Comparison of ENCODE assay signal across 28 cellular contexts in genomic region chr2:23631391-23631790, GRCh38.
"Had no signal": no experiment of that assay in that cellular context is flagged by ENCODE, and none has a peak within 500 bp of the region (broad histone marks: within the 10 kb centered on the region; RNA-seq: fewer than 3 reads in every experiment).

No MANE protein-coding gene starts in this region.

- H3K4me2 ChIP-seq: hepatocyte, smooth muscle cell had no signal

- H3K36me3 ChIP-seq: heart right ventricle, pancreas, right atrium auricular region, right lobe of liver, stomach, thyroid gland, transverse colon, upper lobe of left lung, vagina had no signal

- H3K4me1 ChIP-seq: pancreas, psoas muscle, right lobe of liver, testis, thyroid gland, transverse colon, vagina had no signal

- H2AFZ ChIP-seq: hepatocyte had no signal

- H3K27ac Mint-ChIP-seq: mesothelial cell of epicardium; naive B cell; natural killer cell; stimulated activated naive B cell treated with anti-CD40 and anti-IgM and Interleukin-4, amounts not matched to agents 10 μg/mL and 1 μg/mL and 100 μg/mL, for 72 hours had no signal

- H3K9me3 Mint-ChIP-seq: mesothelial cell of epicardium; natural killer cell; stimulated activated naive B cell treated with anti-CD40 and anti-IgM and Interleukin-4, amounts not matched to agents 10 μg/mL and 1 μg/mL and 100 μg/mL, for 72 hours had no signal

- H3K4me3 ChIP-seq: heart right ventricle, hepatocyte, lung, pancreas, psoas muscle, right atrium auricular region, right lobe of liver, smooth muscle cell, stomach, testis, thyroid gland, transverse colon, upper lobe of left lung, vagina had no signal

- DNase-seq: heart right ventricle; islet precursor cell; kidney glomerular epithelial cell; left cardiac atrium; mesendoderm; naive B cell; natural killer cell; stimulated activated CD4-positive, alpha-beta T cell treated with anti-CD3 and anti-CD28 coated beads, Interleukin-12 subunit alpha, Interleukin-12 subunit beta, amount 100 ng/mL, for 4 hours; stimulated activated CD4-positive, alpha-beta T cell treated with anti-CD3 and anti-CD28 coated beads, Interleukin-15, amount 100 ng/mL, for 24 hours; stimulated activated CD4-positive, alpha-beta T cell treated with anti-CD3 and anti-CD28 coated beads, Interleukin-2, amount 100 ng/mL, for 24 hours; stimulated activated CD4-positive, alpha-beta T cell treated with anti-CD3 and anti-CD28 coated beads, Interleukin-4, amount 100 ng/mL, for 1 hour; stimulated activated naive B cell treated with anti-CD40 and anti-IgM and Interleukin-4, amounts not matched to agents 10 μg/mL and 1 μg/mL and 100 μg/mL, for 72 hours; stimulated activated naive CD8-positive, alpha-beta T cell treated with anti-CD3 and anti-CD28 coated beads, Interleukin-15, Interleukin-2, amounts not matched to agents 100 U/mL and 50 U/mL, for 24 hours; stomach; testis; thyroid gland; transverse colon; upper lobe of left lung had no signal

- H3K4me3 Mint-ChIP-seq: mesothelial cell of epicardium; natural killer cell; stimulated activated naive B cell treated with anti-CD40 and anti-IgM and Interleukin-4, amounts not matched to agents 10 μg/mL and 1 μg/mL and 100 μg/mL, for 72 hours had no signal

- H3K79me2 ChIP-seq: hepatocyte had no signal

- H3K36me3 Mint-ChIP-seq: mesothelial cell of epicardium; naive B cell; natural killer cell; stimulated activated naive B cell treated with anti-CD40 and anti-IgM and Interleukin-4, amounts not matched to agents 10 μg/mL and 1 μg/mL and 100 μg/mL, for 72 hours had no signal

- H3K27me3 ChIP-seq: heart right ventricle, hepatocyte, pancreas, right atrium auricular region, right lobe of liver, stomach, testis, thyroid gland, transverse colon, upper lobe of left lung, vagina had no signal

- H3K27ac ChIP-seq: heart right ventricle, hepatocyte, pancreas, psoas muscle, right atrium auricular region, right lobe of liver, stomach, testis, thyroid gland, transverse colon, upper lobe of left lung, vagina had no signal

- H3K9me3 ChIP-seq: heart right ventricle, pancreas, psoas muscle, right atrium auricular region, right lobe of liver, stomach, testis, thyroid gland, transverse colon, upper lobe of left lung, vagina had no signal

- H3K4me1 Mint-ChIP-seq: naive B cell; natural killer cell; stimulated activated naive B cell treated with anti-CD40 and anti-IgM and Interleukin-4, amounts not matched to agents 10 μg/mL and 1 μg/mL and 100 μg/mL, for 72 hours had no signal

- ATAC-seq: heart right ventricle; left cardiac atrium; left lobe of liver; natural killer cell; pancreas; right lobe of liver; stimulated activated naive B cell treated with anti-CD40 and anti-IgM and Interleukin-4, amounts not matched to agents 10 μg/mL and 1 μg/mL and 100 μg/mL, for 72 hours; stimulated activated naive CD8-positive, alpha-beta T cell treated with anti-CD3 and anti-CD28 coated beads, Interleukin-15, Interleukin-2, amounts not matched to agents 100 U/mL and 50 U/mL, for 24 hours had no signal
